ENCODE assay signal across 9 cellular contexts in genomic region chr1:6171546-6172124, GRCh38. TPM values are rescaled to one million over a fixed set of nuclear protein-coding genes. Genes with fewer than 3 reads are reported as not detected.
A peak's percentile ranks its signal among the peaks of the same experiment; 100 is the strongest.
DNase-seq lines count a peak whose midpoint lies in the region; ATAC-seq and TF ChIP-seq lines count a peak whose summit lies in the region.
"Had no signal": no experiment of that assay in that cellular context is flagged by ENCODE, and none has a peak within 500 bp of the region (broad histone marks: within the 10 kb centered on the region; RNA-seq: fewer than 3 reads in every experiment).

No MANE protein-coding gene starts in this region.

- ATAC-seq in activated T-helper 17 cell treated with anti-CD3 and anti-CD28 coated beads, Interleukin-2, amount 50 U/mL, for 72 hours (replicated peaks), result peak; percentile 19
- peak; percentile 32 for ATAC-seq in left lung
- ATAC-seq in HG03025 (IDR thresholded peaks at IDR 0.05; ENCODE audit: low FRiP score, unreplicated experiment), result no peak

- H3K4me1 ChIP-seq in KMS-11 (ENCODE audit: low read depth, poor library complexity, severe bottlenecking) (peaks cover 8% of the 10 kb centered on the region), left lung (peaks cover 0 to 10% of the 10 kb centered on the region in 2 donors)

- no peaks in the 10 kb centered on the region for H3K9me3 Mint-ChIP-seq in Calu3 (ENCODE audit: low read depth, unreplicated experiment)
- H3K9me3 Mint-ChIP-seq in activated T-helper 17 cell treated with anti-CD3 and anti-CD28 coated beads, Interleukin-2, amount 50 U/mL, for 72 hours, result no peaks in the 10 kb centered on the region

- no peak overlapping the region for H3K27ac Mint-ChIP-seq in Calu3 (ENCODE audit: unreplicated experiment)
- no peak overlapping the region for H3K27ac Mint-ChIP-seq in activated T-helper 17 cell treated with anti-CD3 and anti-CD28 coated beads, Interleukin-2, amount 50 U/mL, for 72 hours

- H3K4me3 ChIP-seq in KMS-11 (IDR thresholded peaks at IDR 0.05; ENCODE audit: insufficient read depth, low read depth, low read length) (no peak overlapping the region), left lung (no peak overlapping the region)

- H3K36me3 Mint-ChIP-seq in Calu3 (ENCODE audit: insufficient read depth, unreplicated experiment), result no peaks in the 10 kb centered on the region
- no peaks in the 10 kb centered on the region for H3K36me3 Mint-ChIP-seq in activated T-helper 17 cell treated with anti-CD3 and anti-CD28 coated beads, Interleukin-2, amount 50 U/mL, for 72 hours (ENCODE audit: low read depth)

- no peak overlapping the region for H3K4me3 Mint-ChIP-seq in Calu3 (ENCODE audit: low read depth, unreplicated experiment)
- no peak overlapping the region for H3K4me3 Mint-ChIP-seq in activated T-helper 17 cell treated with anti-CD3 and anti-CD28 coated beads, Interleukin-2, amount 50 U/mL, for 72 hours

- H3K27ac ChIP-seq in KMS-11, result no peak overlapping the region
- no peak overlapping the region for H3K27ac ChIP-seq in left lung

- peaks cover 8% of the 10 kb centered on the region for H3K4me1 Mint-ChIP-seq in Calu3 (ENCODE audit: low read depth, unreplicated experiment)
- H3K4me1 Mint-ChIP-seq in activated T-helper 17 cell treated with anti-CD3 and anti-CD28 coated beads, Interleukin-2, amount 50 U/mL, for 72 hours, result no peaks in the 10 kb centered on the region

- CTCF ChIA-PET in Calu3 (lab: Charles Lee), result interaction anchor here (0.5 kb wide), 1 partner anchor 63 kb away, joined by 5 read pairs; no protein-coding TSS in a partner anchor

- intact Hi-C loops in Calu3 (cut with micrococcal nuclease; ENCODE audit: unreplicated experiment) (loop anchor here (2.0 to 10.0 kb wide), 2 partner anchors 63 to 117 kb away; no protein-coding TSS in a partner anchor), left lung (cut with DNase I) (no loop called here)

- no peak overlapping the region for H2AFZ ChIP-seq in KMS-11 (ENCODE audit: low read depth)

- H3K4me2 ChIP-seq in KMS-11, result no peak overlapping the region

- no peaks in the 10 kb centered on the region for H3K9me3 ChIP-seq in left lung

- no peaks in the 10 kb centered on the region for H3K36me3 ChIP-seq in KMS-11 (ENCODE audit: insufficient read depth)
- no peaks in the 10 kb centered on the region for H3K36me3 ChIP-seq in left lung

- H3K27me3 Mint-ChIP-seq in Calu3 (ENCODE audit: unreplicated experiment), result peaks cover 41% of the 10 kb centered on the region
- peaks cover 12% of the 10 kb centered on the region for H3K27me3 Mint-ChIP-seq in activated T-helper 17 cell treated with anti-CD3 and anti-CD28 coated beads, Interleukin-2, amount 50 U/mL, for 72 hours

- BruUV-seq in Calu3 (replicated peaks; lab: Mats Ljungman, UMichigan), result no TSS peak

- H3K27me3 ChIP-seq in KMS-11 (ENCODE audit: insufficient read depth, low read depth) (peaks cover 67% of the 10 kb centered on the region), left lung (peaks cover 0 to 63% of the 10 kb centered on the region in 2 donors)

- TF ChIP-seq CTCF in Calu3 (IDR thresholded peaks at IDR 0.05; ENCODE audit: unreplicated experiment) (peak; percentile 24), KMS-11 (conservative IDR thresholded peaks at IDR 0.05; ENCODE audit: low read depth, low read length) (0 out of 2 replicates have a peak, but pooled peaks have one; percentile 18), left lung (IDR thresholded peaks at IDR 0.05) (no peak)

- no peaks in the 10 kb centered on the region for H4K20me1 ChIP-seq in KMS-11 (ENCODE audit: insufficient read depth)

- DNase-seq in Calu3 (peak; percentile 48), left lung (no peak), NCI-H1105 treated with DMSO at 0.1 percent for 48 hours (lab: John Stamatoyannopoulos, UW) (no peak), MV-4-11 (lab: John Stamatoyannopoulos, UW) (no peak)
- DNase-seq in stimulated activated CD8-positive, alpha-beta memory T cell treated with anti-CD3 and anti-CD28 coated beads, Interleukin-4, amount 100 ng/mL, for 48 hours, result no peak
- DNase-seq: NCI-H510A had no signal

- no peak overlapping the region for H3K9ac ChIP-seq in KMS-11

- no peaks in the 10 kb centered on the region for H3K79me2 ChIP-seq in KMS-11 (ENCODE audit: insufficient read depth, low read depth)

RNA-seq across cellular contexts. Expression of gene CHD5, which starts 8.5 kb away (rescaled TPM):
- 0.27 and 0.28 TPM in 2 replicates for total RNA-seq in Calu3 (2022)
- 1 to 10 TPM in 1 of 2 donors, under 1 TPM in 1; 0.43 to 1.2 TPM for total RNA-seq in activated T-helper 17 cell treated with anti-CD3 and anti-CD28 coated beads, Interleukin-2, amount 50 U/mL, for 72 hours
- under 1 TPM; 0.03 to 0.13 TPM for total RNA-seq in left lung

RNA-seq across cellular contexts. Expression of gene RPL22, which starts 27.8 kb away (rescaled TPM):
- 256 and 259 TPM in 2 replicates for total RNA-seq in Calu3 (2022)
- total RNA-seq in activated T-helper 17 cell treated with anti-CD3 and anti-CD28 coated beads, Interleukin-2, amount 50 U/mL, for 72 hours, result 100 to 1,000 TPM; 437 to 506 TPM
- 100 to 1,000 TPM; 265 to 324 TPM for total RNA-seq in left lung

RNA-seq across cellular contexts. Expression of gene RNF207, which starts 34.3 kb away (rescaled TPM):
- total RNA-seq in Calu3 (2022) (146 and 160 TPM in 2 replicates), left lung (10 to 100 TPM; 11.9 to 12.6 TPM)
- 10 to 100 TPM; 20.1 to 21.9 TPM for total RNA-seq in activated T-helper 17 cell treated with anti-CD3 and anti-CD28 coated beads, Interleukin-2, amount 50 U/mL, for 72 hours

Comparison
In these comparisons a context has a peak if more than half of its experiments do, and no peak if none do; other contexts are left out.
1. CTCF ChIP-seq: peak in Calu3 (single experiment) and KMS-11 (single experiment); none in left lung (0 of 2).